8 cellular contexts compared by ENCODE assay signal in the genomic region with DNA sequence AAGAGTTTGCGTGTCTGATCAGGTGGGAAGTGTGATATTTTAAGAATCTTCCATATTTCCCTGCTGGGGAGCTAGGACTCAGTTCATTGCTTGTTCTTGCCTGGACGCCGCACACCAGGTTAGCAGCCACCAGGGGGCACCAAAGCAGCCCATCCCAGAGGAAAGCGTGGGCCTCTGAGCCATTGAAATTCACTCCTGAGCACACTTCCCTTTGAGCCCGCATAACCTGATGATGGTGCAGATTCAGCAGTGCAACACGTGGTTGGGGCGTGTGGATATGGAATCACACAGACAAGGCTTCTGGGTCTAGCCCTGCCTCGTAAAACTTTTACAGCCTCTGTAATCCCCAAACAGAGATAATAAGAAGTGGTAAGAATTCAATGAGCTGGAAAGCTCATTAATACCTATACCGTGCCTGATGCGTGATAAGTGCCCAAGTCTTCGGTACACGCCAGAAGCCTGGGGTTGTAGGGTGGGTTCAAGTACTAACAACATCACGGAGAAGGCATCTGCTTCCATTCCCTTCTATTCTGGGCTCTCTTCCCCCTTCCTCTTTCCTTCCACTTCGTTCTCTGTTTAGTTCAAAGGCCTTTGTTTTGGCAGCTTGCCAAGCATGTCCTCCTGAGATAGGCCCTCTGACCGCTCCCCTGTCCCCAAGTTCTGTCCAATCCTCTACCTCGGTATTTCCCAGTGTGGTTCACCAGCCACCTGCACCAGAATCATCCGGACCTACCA.
DNase-seq lines count a peak whose midpoint lies in the region; ATAC-seq, FAIRE-seq and TF ChIP-seq lines count a peak whose summit lies in the region.

No MANE protein-coding gene starts in this region.

- DNase-seq in H54 (ENCODE audit: insufficient read length, low spot score) (peak; percentile 81), LoVo (ENCODE audit: low spot score) (peak; percentile 98), SIG-M5 (lab: John Stamatoyannopoulos, UW) (peak; percentile 16), activated gamma-delta T cell treated with Interleukin-2 at 50 U/mL for 16 hours (peak; percentile 79), omental fat pad (ENCODE audit: low spot score) (peak; percentile 83), testis (peak; percentile 92)

- no peak for TF ChIP-seq EP300 in gastroesophageal sphincter (IDR thresholded peaks at IDR 0.05)

- WGBS in gastroesophageal sphincter (ENCODE audit: low coverage in 1 of 2), 2 donors: 24 to 39% methylated on average over 9 to 15 of the region's 17 CpGs
- WGBS in testis, 2 donors: 24 to 34% methylated on average over 16 to 17 of the region's 17 CpGs

- ATAC-seq in gastroesophageal sphincter (peak; percentile 91), omental fat pad (ENCODE audit: low FRiP score) (peak; percentile 95)

- intact Hi-C loops in testis (cut with DNase I; ENCODE audit: low total_unique reads): no loop called here

- H3K27me3 ChIP-seq in gastroesophageal sphincter (no peaks in the 10 kb centered on the region), testis (no peaks in the 10 kb centered on the region)

- H3K4me3 ChIP-seq in gastroesophageal sphincter (no peak overlapping the region), testis (no peak overlapping the region)

- no peaks in the 10 kb centered on the region for H3K36me3 ChIP-seq in gastroesophageal sphincter
- no peaks in the 10 kb centered on the region for H3K36me3 ChIP-seq in testis (ENCODE audit: low read depth, missing control alignments)

- H3K9me3 ChIP-seq in gastroesophageal sphincter: peaks cover 0 to 5% (median 0%) of the 10 kb centered on the region in 3 donors
- no peaks in the 10 kb centered on the region for H3K9me3 ChIP-seq in testis

- TF ChIP-seq POLR2A in H54 (IDR thresholded peaks at IDR 0.05; ENCODE audit: low read depth, low read length): no peak
- no peak for TF ChIP-seq POLR2A in gastroesophageal sphincter (IDR thresholded peaks at IDR 0.05)
- no peak for TF ChIP-seq POLR2A in testis (IDR thresholded peaks at IDR 0.05)

- peak; percentile 79 for FAIRE-seq in G401.6 (lab: Jason Lieb, UNC)
- FAIRE-seq in H54 (lab: Jason Lieb, UNC): peak; percentile 65

- peak; percentile 86 to 93 (median 90) for TF ChIP-seq CTCF in gastroesophageal sphincter (IDR thresholded peaks at IDR 0.05)
- TF ChIP-seq CTCF in omental fat pad (IDR thresholded peaks at IDR 0.05): peak in 2 of 3 donors; percentile 57 to 68
- peak; percentile 70 to 92 (median 71) for TF ChIP-seq CTCF in testis (IDR thresholded peaks at IDR 0.05)

- H3K27ac ChIP-seq in gastroesophageal sphincter: peak overlapping the region; percentile 26 to 73 (median 62)
- no peak overlapping the region for H3K27ac ChIP-seq in testis

- H3K4me1 ChIP-seq in gastroesophageal sphincter: peaks cover 4 to 13% (median 5%) of the 10 kb centered on the region in 3 donors
- H3K4me1 ChIP-seq in testis: peaks cover 4% of the 10 kb centered on the region

Comparison
In these comparisons a context has a peak if more than half of its experiments do, and no peak if none do; other contexts are left out.
1. DNase-seq: peak in every context shown above with its lines; median percentile 98 in LoVo; 92 in testis; 83 in omental fat pad; 81 in H54; 79 in activated gamma-delta T cell treated with Interleukin-2 at 50 U/mL for 16 hours; 16 in SIG-M5.
2. H3K27ac ChIP-seq: peak in gastroesophageal sphincter (4 of 4); none in testis (0 of 2).
3. Peak in every context shown above with its lines, with median percentiles within 50 percentile points of each other: CTCF ChIP-seq.